In the genomic region with DNA sequence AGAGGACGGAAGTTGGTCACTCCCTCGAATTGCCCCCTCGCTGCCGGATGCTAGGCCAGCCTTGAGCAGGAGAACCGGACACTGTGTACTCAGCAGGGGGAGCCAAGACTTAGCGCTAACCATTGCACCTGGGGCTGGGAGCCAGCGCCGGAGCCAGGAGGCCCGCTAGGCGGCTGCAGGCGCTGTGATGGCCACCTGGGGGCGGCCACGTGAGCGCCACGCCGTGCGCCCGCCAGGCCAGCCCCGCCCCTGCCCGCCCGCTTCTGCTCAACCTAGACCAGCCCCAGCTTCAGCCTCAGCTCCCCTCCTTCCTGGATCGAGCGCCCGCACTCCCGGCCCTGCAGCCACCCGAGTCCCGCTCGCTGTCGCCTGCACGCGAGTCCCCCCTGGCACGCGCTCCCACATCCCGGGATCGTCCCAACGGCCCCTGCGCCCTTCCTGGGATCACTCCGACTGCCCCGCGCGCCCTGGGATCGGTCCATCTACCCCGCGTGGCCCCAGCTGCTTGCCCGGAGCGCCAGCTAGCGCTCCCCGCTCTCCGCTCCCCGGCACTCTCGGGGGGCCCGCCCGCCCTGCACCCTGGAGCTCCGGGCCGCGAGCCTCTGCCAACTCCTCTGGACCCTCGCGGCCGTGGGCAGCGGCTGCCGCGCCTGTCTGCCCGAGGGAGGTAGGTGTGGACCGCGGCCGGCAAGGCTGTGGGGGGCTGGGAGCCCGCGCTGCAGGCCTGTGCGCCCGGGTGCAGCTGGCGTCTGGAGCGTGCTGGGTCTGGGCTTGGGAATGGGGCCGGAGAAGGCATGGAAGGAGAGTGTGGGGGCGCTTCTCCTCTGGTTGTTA, we compare ENCODE assay signal across 8 cellular contexts.
A peak's percentile ranks its signal among the peaks of the same experiment; 100 is the strongest.
DNase-seq lines count a peak whose midpoint lies in the region; ATAC-seq lines count a peak whose summit lies in the region.

A gene (plus strand): TSS at position 266 of the 834 bp plus-strand sequence. CDS start 19,452 bp downstream, outside the sequence.

- ATAC-seq in GM18870 (IDR thresholded peaks at IDR 0.05; ENCODE audit: unreplicated experiment) = peak; percentile 79
- ATAC-seq in HG03135 (IDR thresholded peaks at IDR 0.05; ENCODE audit: unreplicated experiment) = peak; percentile 72

- DNase-seq in AG08395 (ENCODE audit: low spot score) = peak; percentile 94
- DNase-seq in NCI-H2196 treated with DMSO at 0.1 percent for 48 hours (lab: John Stamatoyannopoulos, UW; ENCODE audit: unreplicated experiment) = peak; percentile 95
- peak; percentile 67 to 75 (median 70) for DNase-seq in activated CD4-positive, CD25-positive, alpha-beta regulatory T cell (lab: John Stamatoyannopoulos, UW)
- DNase-seq in central memory CD4-positive, alpha-beta T cell = peak; percentile 67
- peak; percentile 98 for DNase-seq in islet precursor cell
- DNase-seq in stimulated activated CD4-positive, alpha-beta T cell treated with anti-CD3 and anti-CD28 coated beads, Interleukin-12 subunit alpha, Interleukin-12 subunit beta, amount 100 ng/mL, for 48 hours (ENCODE audit: low read depth in 2 of 3, low spot score in 1 of 3) = peak; percentile 71 to 86 (median 77)

Comparison
In these comparisons a context has a peak if more than half of its experiments do, and no peak if none do; other contexts are left out.
1. Peak in every context shown above with its lines: DNase-seq and ATAC-seq.